ENCODE assay signal across 1 cellular context in the genomic region with DNA sequence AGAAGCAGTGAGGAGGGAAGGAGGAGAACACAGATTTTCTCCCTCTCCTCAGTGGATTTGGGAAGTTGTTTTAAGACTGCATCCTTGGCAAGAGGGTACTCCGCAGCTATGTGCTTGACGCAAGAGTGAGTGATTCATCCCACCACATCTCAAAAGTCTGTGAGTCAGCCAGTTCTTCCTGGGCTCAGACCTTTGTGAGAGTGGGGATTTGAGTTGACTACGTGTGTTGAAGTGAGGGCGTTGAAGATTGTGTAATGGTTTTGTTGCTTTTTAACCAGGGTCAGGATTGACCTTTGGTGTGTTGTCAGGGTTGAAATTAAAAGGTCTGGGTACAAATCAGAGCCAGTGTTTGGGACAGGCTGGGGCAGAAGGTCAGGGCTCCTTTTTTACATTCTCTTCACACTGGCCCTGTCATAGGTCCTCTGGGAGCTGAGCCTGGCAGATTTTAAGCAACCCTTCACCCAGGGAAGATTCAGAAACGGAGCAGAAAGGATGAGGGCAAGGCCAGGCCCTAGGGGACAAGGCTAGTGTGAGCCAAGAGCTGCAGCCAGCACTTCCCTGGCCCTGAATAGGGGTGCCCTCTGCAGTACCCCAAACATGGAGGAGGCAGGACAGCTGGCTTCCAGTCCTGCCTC.
TF ChIP-seq lines count a peak whose summit lies in the region.

No MANE protein-coding gene starts in this region.

TF ChIP-seq in HepG2, 621 proteins besides CTCF, POLR2A, EP300 and RAD21 (continued from another document and continues in another):
- TF ChIP-seq, protein P1, sequence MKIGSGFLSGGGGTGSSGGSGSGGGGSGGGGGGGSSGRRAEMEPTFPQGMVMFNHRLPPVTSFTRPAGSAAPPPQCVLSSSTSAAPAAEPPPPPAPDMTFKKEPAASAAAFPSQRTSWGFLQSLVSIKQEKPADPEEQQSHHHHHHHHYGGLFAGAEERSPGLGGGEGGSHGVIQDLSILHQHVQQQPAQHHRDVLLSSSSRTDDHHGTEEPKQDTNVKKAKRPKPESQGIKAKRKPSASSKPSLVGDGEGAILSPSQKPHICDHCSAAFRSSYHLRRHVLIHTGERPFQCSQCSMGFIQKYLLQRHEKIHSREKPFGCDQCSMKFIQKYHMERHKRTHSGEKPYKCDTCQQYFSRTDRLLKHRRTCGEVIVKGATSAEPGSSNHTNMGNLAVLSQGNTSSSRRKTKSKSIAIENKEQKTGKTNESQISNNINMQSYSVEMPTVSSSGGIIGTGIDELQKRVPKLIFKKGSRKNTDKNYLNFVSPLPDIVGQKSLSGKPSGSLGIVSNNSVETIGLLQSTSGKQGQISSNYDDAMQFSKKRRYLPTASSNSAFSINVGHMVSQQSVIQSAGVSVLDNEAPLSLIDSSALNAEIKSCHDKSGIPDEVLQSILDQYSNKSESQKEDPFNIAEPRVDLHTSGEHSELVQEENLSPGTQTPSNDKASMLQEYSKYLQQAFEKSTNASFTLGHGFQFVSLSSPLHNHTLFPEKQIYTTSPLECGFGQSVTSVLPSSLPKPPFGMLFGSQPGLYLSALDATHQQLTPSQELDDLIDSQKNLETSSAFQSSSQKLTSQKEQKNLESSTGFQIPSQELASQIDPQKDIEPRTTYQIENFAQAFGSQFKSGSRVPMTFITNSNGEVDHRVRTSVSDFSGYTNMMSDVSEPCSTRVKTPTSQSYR (CRISPR knock-in tag; IDR thresholded peaks at IDR 0.05; ENCODE audit: borderline replicate concordance), result peak; percentile 19; the same call in 1 of the 2 replicates
- peak; percentile 87; the same call in 1 of the 2 replicates for TF ChIP-seq ZNF33A (CRISPR knock-in tag; IDR thresholded peaks at IDR 0.05; ENCODE audit: borderline replicate concordance)
- peak; percentile 59; the same call in 1 of the 2 replicates for TF ChIP-seq KMT2A (CRISPR knock-in tag; IDR thresholded peaks at IDR 0.05)
- TF ChIP-seq, protein P2, sequence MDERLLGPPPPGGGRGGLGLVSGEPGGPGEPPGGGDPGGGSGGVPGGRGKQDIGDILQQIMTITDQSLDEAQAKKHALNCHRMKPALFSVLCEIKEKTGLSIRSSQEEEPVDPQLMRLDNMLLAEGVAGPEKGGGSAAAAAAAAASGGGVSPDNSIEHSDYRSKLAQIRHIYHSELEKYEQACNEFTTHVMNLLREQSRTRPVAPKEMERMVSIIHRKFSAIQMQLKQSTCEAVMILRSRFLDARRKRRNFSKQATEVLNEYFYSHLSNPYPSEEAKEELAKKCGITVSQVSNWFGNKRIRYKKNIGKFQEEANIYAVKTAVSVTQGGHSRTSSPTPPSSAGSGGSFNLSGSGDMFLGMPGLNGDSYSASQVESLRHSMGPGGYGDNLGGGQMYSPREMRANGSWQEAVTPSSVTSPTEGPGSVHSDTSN (CRISPR knock-in tag; IDR thresholded peaks at IDR 0.05), result 0 out of 2 replicates have a peak, but pooled peaks have one; percentile 24
- TF ChIP-seq, protein P3, sequence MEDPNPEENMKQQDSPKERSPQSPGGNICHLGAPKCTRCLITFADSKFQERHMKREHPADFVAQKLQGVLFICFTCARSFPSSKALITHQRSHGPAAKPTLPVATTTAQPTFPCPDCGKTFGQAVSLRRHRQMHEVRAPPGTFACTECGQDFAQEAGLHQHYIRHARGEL (CRISPR knock-in tag; IDR thresholded peaks at IDR 0.05), result no peak
- peak; percentile 71 for TF ChIP-seq ZNF883 (CRISPR knock-in tag; IDR thresholded peaks at IDR 0.05; ENCODE audit: not compliant biosample characterization)
- TF ChIP-seq, protein P4, sequence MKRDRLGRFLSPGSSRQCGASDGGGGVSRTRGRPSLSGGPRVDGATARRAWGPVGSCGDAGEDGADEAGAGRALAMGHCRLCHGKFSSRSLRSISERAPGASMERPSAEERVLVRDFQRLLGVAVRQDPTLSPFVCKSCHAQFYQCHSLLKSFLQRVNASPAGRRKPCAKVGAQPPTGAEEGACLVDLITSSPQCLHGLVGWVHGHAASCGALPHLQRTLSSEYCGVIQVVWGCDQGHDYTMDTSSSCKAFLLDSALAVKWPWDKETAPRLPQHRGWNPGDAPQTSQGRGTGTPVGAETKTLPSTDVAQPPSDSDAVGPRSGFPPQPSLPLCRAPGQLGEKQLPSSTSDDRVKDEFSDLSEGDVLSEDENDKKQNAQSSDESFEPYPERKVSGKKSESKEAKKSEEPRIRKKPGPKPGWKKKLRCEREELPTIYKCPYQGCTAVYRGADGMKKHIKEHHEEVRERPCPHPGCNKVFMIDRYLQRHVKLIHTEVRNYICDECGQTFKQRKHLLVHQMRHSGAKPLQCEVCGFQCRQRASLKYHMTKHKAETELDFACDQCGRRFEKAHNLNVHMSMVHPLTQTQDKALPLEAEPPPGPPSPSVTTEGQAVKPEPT (CRISPR knock-in tag; IDR thresholded peaks at IDR 0.05; ENCODE audit: low read depth), result no peak
- peak; percentile 94 for TF ChIP-seq MED1 (CRISPR knock-in tag; IDR thresholded peaks at IDR 0.05)
- TF ChIP-seq TBX3 (IDR thresholded peaks at IDR 0.05; ENCODE audit: borderline replicate concordance), result peak; percentile 42; the same call in 1 of the 2 replicates
- TF ChIP-seq ZNF354B (CRISPR knock-in tag; IDR thresholded peaks at IDR 0.05), result no peak
- TF ChIP-seq, protein P5, sequence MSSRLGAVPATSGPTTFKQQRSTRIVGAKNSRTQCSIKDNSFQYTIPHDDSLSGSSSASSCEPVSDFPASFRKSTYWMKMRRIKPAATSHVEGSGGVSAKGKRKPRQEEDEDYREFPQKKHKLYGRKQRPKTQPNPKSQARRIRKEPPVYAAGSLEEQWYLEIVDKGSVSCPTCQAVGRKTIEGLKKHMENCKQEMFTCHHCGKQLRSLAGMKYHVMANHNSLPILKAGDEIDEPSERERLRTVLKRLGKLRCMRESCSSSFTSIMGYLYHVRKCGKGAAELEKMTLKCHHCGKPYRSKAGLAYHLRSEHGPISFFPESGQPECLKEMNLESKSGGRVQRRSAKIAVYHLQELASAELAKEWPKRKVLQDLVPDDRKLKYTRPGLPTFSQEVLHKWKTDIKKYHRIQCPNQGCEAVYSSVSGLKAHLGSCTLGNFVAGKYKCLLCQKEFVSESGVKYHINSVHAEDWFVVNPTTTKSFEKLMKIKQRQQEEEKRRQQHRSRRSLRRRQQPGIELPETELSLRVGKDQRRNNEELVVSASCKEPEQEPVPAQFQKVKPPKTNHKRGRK (CRISPR knock-in tag; IDR thresholded peaks at IDR 0.05), result no peak
- TF ChIP-seq MXD4 (CRISPR knock-in tag; IDR thresholded peaks at IDR 0.05), result no peak
- TF ChIP-seq ISL2 (CRISPR knock-in tag; IDR thresholded peaks at IDR 0.05), result peak; percentile 80
- TF ChIP-seq ZNF441 (CRISPR knock-in tag; IDR thresholded peaks at IDR 0.05; ENCODE audit: borderline replicate concordance), result 0 out of 2 replicates have a peak, but pooled peaks have one; percentile 57
- TF ChIP-seq, protein P6, sequence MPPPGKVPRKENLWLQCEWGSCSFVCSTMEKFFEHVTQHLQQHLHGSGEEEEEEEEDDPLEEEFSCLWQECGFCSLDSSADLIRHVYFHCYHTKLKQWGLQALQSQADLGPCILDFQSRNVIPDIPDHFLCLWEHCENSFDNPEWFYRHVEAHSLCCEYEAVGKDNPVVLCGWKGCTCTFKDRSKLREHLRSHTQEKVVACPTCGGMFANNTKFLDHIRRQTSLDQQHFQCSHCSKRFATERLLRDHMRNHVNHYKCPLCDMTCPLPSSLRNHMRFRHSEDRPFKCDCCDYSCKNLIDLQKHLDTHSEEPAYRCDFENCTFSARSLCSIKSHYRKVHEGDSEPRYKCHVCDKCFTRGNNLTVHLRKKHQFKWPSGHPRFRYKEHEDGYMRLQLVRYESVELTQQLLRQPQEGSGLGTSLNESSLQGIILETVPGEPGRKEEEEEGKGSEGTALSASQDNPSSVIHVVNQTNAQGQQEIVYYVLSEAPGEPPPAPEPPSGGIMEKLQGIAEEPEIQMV (CRISPR knock-in tag; IDR thresholded peaks at IDR 0.05; ENCODE audit: low read depth), result no peak
- TF ChIP-seq, protein P7, sequence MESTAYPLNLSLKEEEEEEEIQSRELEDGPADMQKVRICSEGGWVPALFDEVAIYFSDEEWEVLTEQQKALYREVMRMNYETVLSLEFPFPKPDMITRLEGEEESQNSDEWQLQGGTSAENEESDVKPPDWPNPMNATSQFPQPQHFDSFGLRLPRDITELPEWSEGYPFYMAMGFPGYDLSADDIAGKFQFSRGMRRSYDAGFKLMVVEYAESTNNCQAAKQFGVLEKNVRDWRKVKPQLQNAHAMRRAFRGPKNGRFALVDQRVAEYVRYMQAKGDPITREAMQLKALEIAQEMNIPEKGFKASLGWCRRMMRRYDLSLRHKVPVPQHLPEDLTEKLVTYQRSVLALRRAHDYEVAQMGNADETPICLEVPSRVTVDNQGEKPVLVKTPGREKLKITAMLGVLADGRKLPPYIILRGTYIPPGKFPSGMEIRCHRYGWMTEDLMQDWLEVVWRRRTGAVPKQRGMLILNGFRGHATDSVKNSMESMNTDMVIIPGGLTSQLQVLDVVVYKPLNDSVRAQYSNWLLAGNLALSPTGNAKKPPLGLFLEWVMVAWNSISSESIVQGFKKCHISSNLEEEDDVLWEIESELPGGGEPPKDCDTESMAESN (CRISPR knock-in tag; conservative IDR thresholded peaks at IDR 0.05), result no peak
- TF ChIP-seq, protein P8, sequence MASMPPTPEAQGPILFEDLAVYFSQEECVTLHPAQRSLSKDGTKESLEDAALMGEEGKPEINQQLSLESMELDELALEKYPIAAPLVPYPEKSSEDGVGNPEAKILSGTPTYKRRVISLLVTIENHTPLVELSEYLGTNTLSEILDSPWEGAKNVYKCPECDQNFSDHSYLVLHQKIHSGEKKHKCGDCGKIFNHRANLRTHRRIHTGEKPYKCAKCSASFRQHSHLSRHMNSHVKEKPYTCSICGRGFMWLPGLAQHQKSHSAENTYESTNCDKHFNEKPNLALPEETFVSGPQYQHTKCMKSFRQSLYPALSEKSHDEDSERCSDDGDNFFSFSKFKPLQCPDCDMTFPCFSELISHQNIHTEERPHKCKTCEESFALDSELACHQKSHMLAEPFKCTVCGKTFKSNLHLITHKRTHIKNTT (CRISPR knock-in tag; IDR thresholded peaks at IDR 0.05), result no peak
- TF ChIP-seq ZBTB7B (CRISPR knock-in tag; IDR thresholded peaks at IDR 0.05), result peak; percentile 47; the same call in 1 of the 2 replicates
- TF ChIP-seq MEF2D (CRISPR knock-in tag; IDR thresholded peaks at IDR 0.05), result peak; percentile 95
- TF ChIP-seq IRF2 (CRISPR knock-in tag; IDR thresholded peaks at IDR 0.05), result peak; percentile 72; the same call in 1 of the 2 replicates
- peak; percentile 50; the same call in 1 of the 2 replicates for TF ChIP-seq ZMYM4 (CRISPR knock-in tag; IDR thresholded peaks at IDR 0.05)
- TF ChIP-seq, protein P9, sequence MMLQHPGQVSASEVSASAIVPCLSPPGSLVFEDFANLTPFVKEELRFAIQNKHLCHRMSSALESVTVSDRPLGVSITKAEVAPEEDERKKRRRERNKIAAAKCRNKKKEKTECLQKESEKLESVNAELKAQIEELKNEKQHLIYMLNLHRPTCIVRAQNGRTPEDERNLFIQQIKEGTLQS (CRISPR knock-in tag; IDR thresholded peaks at IDR 0.05), result peak; percentile 76; the same call in 1 of the 2 replicates
- TF ChIP-seq, protein P10, sequence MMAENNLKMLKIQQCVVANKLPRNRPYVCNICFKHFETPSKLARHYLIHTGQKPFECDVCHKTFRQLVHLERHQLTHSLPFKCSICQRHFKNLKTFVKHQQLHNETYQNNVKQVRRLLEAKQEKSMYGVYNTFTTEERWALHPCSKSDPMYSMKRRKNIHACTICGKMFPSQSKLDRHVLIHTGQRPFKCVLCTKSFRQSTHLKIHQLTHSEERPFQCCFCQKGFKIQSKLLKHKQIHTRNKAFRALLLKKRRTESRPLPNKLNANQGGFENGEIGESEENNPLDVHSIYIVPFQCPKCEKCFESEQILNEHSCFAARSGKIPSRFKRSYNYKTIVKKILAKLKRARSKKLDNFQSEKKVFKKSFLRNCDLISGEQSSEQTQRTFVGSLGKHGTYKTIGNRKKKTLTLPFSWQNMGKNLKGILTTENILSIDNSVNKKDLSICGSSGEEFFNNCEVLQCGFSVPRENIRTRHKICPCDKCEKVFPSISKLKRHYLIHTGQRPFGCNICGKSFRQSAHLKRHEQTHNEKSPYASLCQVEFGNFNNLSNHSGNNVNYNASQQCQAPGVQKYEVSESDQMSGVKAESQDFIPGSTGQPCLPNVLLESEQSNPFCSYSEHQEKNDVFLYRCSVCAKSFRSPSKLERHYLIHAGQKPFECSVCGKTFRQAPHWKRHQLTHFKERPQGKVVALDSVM (CRISPR knock-in tag; IDR thresholded peaks at IDR 0.05), result peak; percentile 16; the same call in 1 of the 2 replicates
- TF ChIP-seq, protein P11, sequence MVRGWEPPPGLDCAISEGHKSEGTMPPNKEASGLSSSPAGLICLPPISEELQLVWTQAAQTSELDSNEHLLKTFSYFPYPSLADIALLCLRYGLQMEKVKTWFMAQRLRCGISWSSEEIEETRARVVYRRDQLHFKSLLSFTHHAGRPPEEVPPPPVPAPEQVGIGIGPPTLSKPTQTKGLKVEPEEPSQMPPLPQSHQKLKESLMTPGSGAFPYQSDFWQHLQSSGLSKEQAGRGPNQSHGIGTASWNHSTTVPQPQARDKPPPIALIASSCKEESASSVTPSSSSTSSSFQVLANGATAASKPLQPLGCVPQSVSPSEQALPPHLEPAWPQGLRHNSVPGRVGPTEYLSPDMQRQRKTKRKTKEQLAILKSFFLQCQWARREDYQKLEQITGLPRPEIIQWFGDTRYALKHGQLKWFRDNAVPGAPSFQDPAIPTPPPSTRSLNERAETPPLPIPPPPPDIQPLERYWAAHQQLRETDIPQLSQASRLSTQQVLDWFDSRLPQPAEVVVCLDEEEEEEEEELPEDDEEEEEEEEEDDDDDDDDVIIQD (CRISPR knock-in tag; IDR thresholded peaks at IDR 0.05; ENCODE audit: low read depth), result peak; percentile 92
- TF ChIP-seq ZNF547 (CRISPR knock-in tag; IDR thresholded peaks at IDR 0.05), result 0 out of 2 replicates have a peak, but pooled peaks have one; percentile 52
- peak; percentile 91 for TF ChIP-seq JUN (CRISPR knock-in tag; IDR thresholded peaks at IDR 0.05)
- TF ChIP-seq ARID2 (CRISPR knock-in tag; IDR thresholded peaks at IDR 0.05; ENCODE audit: borderline replicate concordance), result no peak
- TF ChIP-seq, protein P12, sequence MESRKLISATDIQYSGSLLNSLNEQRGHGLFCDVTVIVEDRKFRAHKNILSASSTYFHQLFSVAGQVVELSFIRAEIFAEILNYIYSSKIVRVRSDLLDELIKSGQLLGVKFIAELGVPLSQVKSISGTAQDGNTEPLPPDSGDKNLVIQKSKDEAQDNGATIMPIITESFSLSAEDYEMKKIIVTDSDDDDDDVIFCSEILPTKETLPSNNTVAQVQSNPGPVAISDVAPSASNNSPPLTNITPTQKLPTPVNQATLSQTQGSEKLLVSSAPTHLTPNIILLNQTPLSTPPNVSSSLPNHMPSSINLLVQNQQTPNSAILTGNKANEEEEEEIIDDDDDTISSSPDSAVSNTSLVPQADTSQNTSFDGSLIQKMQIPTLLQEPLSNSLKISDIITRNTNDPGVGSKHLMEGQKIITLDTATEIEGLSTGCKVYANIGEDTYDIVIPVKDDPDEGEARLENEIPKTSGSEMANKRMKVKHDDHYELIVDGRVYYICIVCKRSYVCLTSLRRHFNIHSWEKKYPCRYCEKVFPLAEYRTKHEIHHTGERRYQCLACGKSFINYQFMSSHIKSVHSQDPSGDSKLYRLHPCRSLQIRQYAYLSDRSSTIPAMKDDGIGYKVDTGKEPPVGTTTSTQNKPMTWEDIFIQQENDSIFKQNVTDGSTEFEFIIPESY (CRISPR knock-in tag; IDR thresholded peaks at IDR 0.05), result peak; percentile 11; the same call in 1 of the 2 replicates
- TF ChIP-seq ZNF331 (CRISPR knock-in tag; IDR thresholded peaks at IDR 0.05), result peak; percentile 94
- 0 out of 2 replicates have a peak, but pooled peaks have one; percentile 17 for TF ChIP-seq MAFF (IDR thresholded peaks at IDR 0.05; ENCODE audit: low read depth, low read length)
